Comparison of ENCODE assay signal across 28 cellular contexts in genomic region chr3:47491186-47491585, GRCh38.
"Had no signal": no experiment of that assay in that cellular context is flagged by ENCODE, and none has a peak within 500 bp of the region (broad histone marks: within the 10 kb centered on the region; RNA-seq: fewer than 3 reads in every experiment).

No MANE protein-coding gene starts in this region.

- H3K27ac Mint-ChIP-seq: activated naive CD8-positive, alpha-beta T cell treated with anti-CD3 and anti-CD28 coated beads for 36 hours; activated T-helper 2 cell treated with anti-CD3 and anti-CD28 coated beads, Interferon-gamma antibody, Interleukin-2, Interleukin-4, amounts not matched to agents 10 μg/mL and 5 μg/mL and 100 μg/mL, durations not matched to agents 14 hours and 24 hours and 36 hours; natural killer cell had no signal

- FAIRE-seq: astrocyte, endothelial cell of umbilical vein, TTC549 had no signal

- ATAC-seq: activated T-cell treated with anti-CD3 and anti-CD28 coated beads, Interleukin-2, amount 50 U/mL, for 4 hours; effector memory CD8-positive, alpha-beta T cell; esophagus mucosa; left lung; natural killer cell; psoas muscle; stimulated activated naive CD8-positive, alpha-beta T cell treated with anti-CD3 and anti-CD28 coated beads, Interleukin-15, Interleukin-2, amounts not matched to agents 100 U/mL and 50 U/mL, for 24 hours had no signal

- H3K9me3 ChIP-seq: colonic mucosa, left lung, neutrophil, ovary, psoas muscle, right atrium auricular region, upper lobe of left lung had no signal

- H3K27me3 Mint-ChIP-seq: activated naive CD8-positive, alpha-beta T cell treated with anti-CD3 and anti-CD28 coated beads for 36 hours; effector memory CD8-positive, alpha-beta T cell had no signal

- H3K36me3 Mint-ChIP-seq: natural killer cell had no signal

- H3K4me1 Mint-ChIP-seq: activated naive CD8-positive, alpha-beta T cell treated with anti-CD3 and anti-CD28 coated beads for 36 hours; natural killer cell had no signal

- H3K4me3 Mint-ChIP-seq: activated naive CD8-positive, alpha-beta T cell treated with anti-CD3 and anti-CD28 coated beads for 36 hours; activated T-cell treated with anti-CD3 and anti-CD28 coated beads, Interleukin-2, amount 50 U/mL, for 4 hours; effector memory CD8-positive, alpha-beta T cell; natural killer cell had no signal

- H3K4me3 ChIP-seq: colonic mucosa, dorsolateral prefrontal cortex, left lung, lung, ovary, psoas muscle, right atrium auricular region, upper lobe of left lung had no signal

- H3K9me3 Mint-ChIP-seq: activated naive CD8-positive, alpha-beta T cell treated with anti-CD3 and anti-CD28 coated beads for 36 hours; activated T-cell treated with anti-CD3 and anti-CD28 coated beads, Interleukin-2, amount 50 U/mL, for 4 hours; activated T-helper 2 cell treated with anti-CD3 and anti-CD28 coated beads, Interferon-gamma antibody, Interleukin-2, Interleukin-4, amounts not matched to agents 10 μg/mL and 5 μg/mL and 100 μg/mL, durations not matched to agents 14 hours and 24 hours and 36 hours; effector memory CD8-positive, alpha-beta T cell; natural killer cell had no signal

- H3K27ac ChIP-seq: colonic mucosa, dorsolateral prefrontal cortex, left lung, neutrophil, ovary, psoas muscle, right atrium auricular region, upper lobe of left lung had no signal

- H3K4me1 ChIP-seq: colonic mucosa, left lung, psoas muscle, right atrium auricular region, upper lobe of left lung had no signal

- H3K36me3 ChIP-seq: colonic mucosa, ovary had no signal

- DNase-seq: activated CD4-positive, alpha-beta T cell treated with anti-CD3 and anti-CD28 coated beads, Interleukin-2, amount 50 U/mL, for 4 hours; activated CD8-positive, alpha-beta memory T cell treated with anti-CD3 and anti-CD28 coated beads, Interleukin-2, amount 50 U/mL, for 48 hours; activated naive CD4-positive, alpha-beta T cell treated with Interleukin-2 at 50 U/mL for 16 hours; activated naive CD8-positive, alpha-beta T cell treated with anti-CD3 and anti-CD28 coated beads for 36 hours; activated T-cell treated with anti-CD3 and anti-CD28 coated beads, Interleukin-2, amount 50 U/mL, for 4 hours; central memory CD4-positive, alpha-beta T cell; colonic mucosa; dorsolateral prefrontal cortex; effector memory CD8-positive, alpha-beta T cell; foreskin melanocyte; hippocampal formation; kidney glomerular epithelial cell; left lung; natural killer cell; psoas muscle; stimulated activated CD4-positive, alpha-beta T cell treated with anti-CD3 and anti-CD28 coated beads, Interleukin-12 subunit alpha, Interleukin-12 subunit beta, amount 100 ng/mL, for 4 hours; stimulated activated CD4-positive, alpha-beta T cell treated with anti-CD3 and anti-CD28 coated beads, Interleukin-4, amount 100 ng/mL, for 4 hours; stimulated activated naive CD8-positive, alpha-beta T cell treated with anti-CD3 and anti-CD28 coated beads, Interleukin-15, Interleukin-2, amounts not matched to agents 100 U/mL and 50 U/mL, for 24 hours; upper lobe of left lung had no signal

- H3K27me3 ChIP-seq: colonic mucosa, dorsolateral prefrontal cortex, left lung, neutrophil, ovary, right atrium auricular region, upper lobe of left lung had no signal
